Comparison of ENCODE assay signal across 1 cellular context in the genomic region with DNA sequence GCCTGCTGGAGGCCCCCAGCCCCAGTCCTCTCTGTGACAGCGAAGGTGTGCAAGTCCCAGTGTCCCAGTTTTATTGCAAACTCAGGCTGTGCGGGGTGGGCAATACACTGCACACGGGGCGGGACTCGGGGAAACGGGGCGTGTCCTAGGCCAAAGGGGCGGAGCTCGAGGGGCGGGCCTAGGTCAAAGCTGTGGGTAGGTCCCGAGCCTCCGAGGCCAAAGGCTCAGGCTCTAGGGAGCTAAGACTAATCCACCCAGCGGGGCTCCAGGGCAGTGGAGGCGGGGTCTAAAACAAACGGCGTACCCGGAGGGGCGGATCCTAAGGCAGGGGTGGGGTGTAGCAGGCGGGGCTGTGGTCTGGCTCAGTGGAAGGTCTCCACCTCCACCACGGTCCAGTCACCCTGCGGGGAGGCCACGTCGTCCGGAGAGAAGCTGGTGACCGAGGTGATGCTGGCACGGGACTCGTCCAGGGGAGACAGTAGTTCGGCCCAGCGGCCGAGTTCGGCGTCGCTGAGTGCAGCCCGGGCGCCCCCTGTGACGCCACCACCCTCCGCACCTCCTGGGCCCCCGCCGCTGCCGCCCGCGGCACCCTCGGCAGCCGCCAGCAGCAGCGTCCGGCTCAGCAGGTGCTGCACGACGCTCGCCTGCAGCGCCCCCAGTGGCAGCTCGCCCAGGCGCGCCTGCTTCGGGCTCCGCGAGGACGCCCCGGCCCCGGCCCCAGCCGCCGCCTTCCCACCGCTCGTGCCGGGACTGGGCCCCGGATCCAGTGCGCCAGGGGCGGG.
TF ChIP-seq lines count a peak whose summit lies in the region.

No MANE protein-coding gene starts in this region.

TF ChIP-seq in HepG2, 621 proteins besides CTCF, POLR2A, EP300 and RAD21 (continued from another document and continues in another):
- peak in 1 of 2 experiments; percentile 10; a peak in 1 of 4 replicates for TF ChIP-seq KLF16 (CRISPR knock-in tag; IDR thresholded peaks at IDR 0.05)
- no peak for TF ChIP-seq KDM3A (CRISPR knock-in tag; IDR thresholded peaks at IDR 0.05; ENCODE audit: low read depth)
- TF ChIP-seq MED1 (CRISPR knock-in tag; IDR thresholded peaks at IDR 0.05), result no peak; the same call in 1 of the 2 replicates
- TF ChIP-seq ZBTB7B (CRISPR knock-in tag; IDR thresholded peaks at IDR 0.05), result 0 out of 2 replicates have a peak, but pooled peaks have one; percentile 27
- TF ChIP-seq YY1 (IDR thresholded peaks at IDR 0.05; ENCODE audit: insufficient read depth, insufficient replicate concordance, low read depth, low read length), result peak; percentile 62
- peak; percentile 19; the same call in 1 of the 2 replicates for TF ChIP-seq ZNF333 (CRISPR knock-in tag; IDR thresholded peaks at IDR 0.05; ENCODE audit: borderline replicate concordance)
- TF ChIP-seq ZNF891 (CRISPR knock-in tag; IDR thresholded peaks at IDR 0.05), result peak; percentile 28; the same call in 1 of the 2 replicates
- TF ChIP-seq, protein P1, sequence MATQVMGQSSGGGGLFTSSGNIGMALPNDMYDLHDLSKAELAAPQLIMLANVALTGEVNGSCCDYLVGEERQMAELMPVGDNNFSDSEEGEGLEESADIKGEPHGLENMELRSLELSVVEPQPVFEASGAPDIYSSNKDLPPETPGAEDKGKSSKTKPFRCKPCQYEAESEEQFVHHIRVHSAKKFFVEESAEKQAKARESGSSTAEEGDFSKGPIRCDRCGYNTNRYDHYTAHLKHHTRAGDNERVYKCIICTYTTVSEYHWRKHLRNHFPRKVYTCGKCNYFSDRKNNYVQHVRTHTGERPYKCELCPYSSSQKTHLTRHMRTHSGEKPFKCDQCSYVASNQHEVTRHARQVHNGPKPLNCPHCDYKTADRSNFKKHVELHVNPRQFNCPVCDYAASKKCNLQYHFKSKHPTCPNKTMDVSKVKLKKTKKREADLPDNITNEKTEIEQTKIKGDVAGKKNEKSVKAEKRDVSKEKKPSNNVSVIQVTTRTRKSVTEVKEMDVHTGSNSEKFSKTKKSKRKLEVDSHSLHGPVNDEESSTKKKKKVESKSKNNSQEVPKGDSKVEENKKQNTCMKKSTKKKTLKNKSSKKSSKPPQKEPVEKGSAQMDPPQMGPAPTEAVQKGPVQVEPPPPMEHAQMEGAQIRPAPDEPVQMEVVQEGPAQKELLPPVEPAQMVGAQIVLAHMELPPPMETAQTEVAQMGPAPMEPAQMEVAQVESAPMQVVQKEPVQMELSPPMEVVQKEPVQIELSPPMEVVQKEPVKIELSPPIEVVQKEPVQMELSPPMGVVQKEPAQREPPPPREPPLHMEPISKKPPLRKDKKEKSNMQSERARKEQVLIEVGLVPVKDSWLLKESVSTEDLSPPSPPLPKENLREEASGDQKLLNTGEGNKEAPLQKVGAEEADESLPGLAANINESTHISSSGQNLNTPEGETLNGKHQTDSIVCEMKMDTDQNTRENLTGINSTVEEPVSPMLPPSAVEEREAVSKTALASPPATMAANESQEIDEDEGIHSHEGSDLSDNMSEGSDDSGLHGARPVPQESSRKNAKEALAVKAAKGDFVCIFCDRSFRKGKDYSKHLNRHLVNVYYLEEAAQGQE (IDR thresholded peaks at IDR 0.05; ENCODE audit: borderline replicate concordance in 1 of 2, low read depth in 1 of 2, low read length in 2 of 2), result no peak
- no peak for TF ChIP-seq HOXA5 (CRISPR knock-in tag; IDR thresholded peaks at IDR 0.05)
- TF ChIP-seq U2AF2 (IDR thresholded peaks at IDR 0.05; ENCODE audit: low read depth, low read length), result no peak
- 0 out of 2 replicates have a peak, but pooled peaks have one; percentile 22 for TF ChIP-seq ZNF670 (CRISPR knock-in tag; IDR thresholded peaks at IDR 0.05; ENCODE audit: borderline replicate concordance)
- TF ChIP-seq, protein P2, sequence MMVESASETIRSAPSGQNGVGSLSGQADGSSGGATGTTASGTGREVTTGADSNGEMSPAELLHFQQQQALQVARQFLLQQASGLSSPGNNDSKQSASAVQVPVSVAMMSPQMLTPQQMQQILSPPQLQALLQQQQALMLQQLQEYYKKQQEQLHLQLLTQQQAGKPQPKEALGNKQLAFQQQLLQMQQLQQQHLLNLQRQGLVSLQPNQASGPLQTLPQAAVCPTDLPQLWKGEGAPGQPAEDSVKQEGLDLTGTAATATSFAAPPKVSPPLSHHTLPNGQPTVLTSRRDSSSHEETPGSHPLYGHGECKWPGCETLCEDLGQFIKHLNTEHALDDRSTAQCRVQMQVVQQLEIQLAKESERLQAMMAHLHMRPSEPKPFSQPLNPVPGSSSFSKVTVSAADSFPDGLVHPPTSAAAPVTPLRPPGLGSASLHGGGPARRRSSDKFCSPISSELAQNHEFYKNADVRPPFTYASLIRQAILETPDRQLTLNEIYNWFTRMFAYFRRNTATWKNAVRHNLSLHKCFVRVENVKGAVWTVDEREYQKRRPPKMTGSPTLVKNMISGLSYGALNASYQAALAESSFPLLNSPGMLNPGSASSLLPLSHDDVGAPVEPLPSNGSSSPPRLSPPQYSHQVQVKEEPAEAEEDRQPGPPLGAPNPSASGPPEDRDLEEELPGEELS (CRISPR knock-in tag; IDR thresholded peaks at IDR 0.05), result peak; percentile 32; the same call in 1 of the 2 replicates
- TF ChIP-seq, protein P3, sequence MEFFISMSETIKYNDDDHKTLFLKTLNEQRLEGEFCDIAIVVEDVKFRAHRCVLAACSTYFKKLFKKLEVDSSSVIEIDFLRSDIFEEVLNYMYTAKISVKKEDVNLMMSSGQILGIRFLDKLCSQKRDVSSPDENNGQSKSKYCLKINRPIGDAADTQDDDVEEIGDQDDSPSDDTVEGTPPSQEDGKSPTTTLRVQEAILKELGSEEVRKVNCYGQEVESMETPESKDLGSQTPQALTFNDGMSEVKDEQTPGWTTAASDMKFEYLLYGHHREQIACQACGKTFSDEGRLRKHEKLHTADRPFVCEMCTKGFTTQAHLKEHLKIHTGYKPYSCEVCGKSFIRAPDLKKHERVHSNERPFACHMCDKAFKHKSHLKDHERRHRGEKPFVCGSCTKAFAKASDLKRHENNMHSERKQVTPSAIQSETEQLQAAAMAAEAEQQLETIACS (CRISPR knock-in tag; IDR thresholded peaks at IDR 0.05), result peak; percentile 57
- no peak; the same call in 1 of the 2 replicates for TF ChIP-seq PHF20 (CRISPR knock-in tag; IDR thresholded peaks at IDR 0.05)
- TF ChIP-seq MAZ (IDR thresholded peaks at IDR 0.05; ENCODE audit: borderline replicate concordance, low read depth, low read length), result peak; percentile 12; the same call in 1 of the 2 replicates
- TF ChIP-seq MAZ (CRISPR knock-in tag; IDR thresholded peaks at IDR 0.05; ENCODE audit: low read depth), result peak; percentile 64; the same call in 1 of the 2 replicates
- TF ChIP-seq, protein P4, sequence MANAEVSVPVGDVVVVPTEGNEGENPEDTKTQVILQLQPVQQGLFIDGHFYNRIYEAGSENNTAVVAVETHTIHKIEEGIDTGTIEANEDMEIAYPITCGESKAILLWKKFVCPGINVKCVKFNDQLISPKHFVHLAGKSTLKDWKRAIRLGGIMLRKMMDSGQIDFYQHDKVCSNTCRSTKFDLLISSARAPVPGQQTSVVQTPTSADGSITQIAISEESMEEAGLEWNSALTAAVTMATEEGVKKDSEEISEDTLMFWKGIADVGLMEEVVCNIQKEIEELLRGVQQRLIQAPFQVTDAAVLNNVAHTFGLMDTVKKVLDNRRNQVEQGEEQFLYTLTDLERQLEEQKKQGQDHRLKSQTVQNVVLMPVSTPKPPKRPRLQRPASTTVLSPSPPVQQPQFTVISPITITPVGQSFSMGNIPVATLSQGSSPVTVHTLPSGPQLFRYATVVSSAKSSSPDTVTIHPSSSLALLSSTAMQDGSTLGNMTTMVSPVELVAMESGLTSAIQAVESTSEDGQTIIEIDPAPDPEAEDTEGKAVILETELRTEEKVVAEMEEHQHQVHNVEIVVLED (CRISPR knock-in tag; IDR thresholded peaks at IDR 0.05; ENCODE audit: borderline replicate concordance), result 0 out of 2 replicates have a peak, but pooled peaks have one; percentile 14
- TF ChIP-seq CC2D1A (CRISPR knock-in tag; IDR thresholded peaks at IDR 0.05), result no peak
- TF ChIP-seq, protein P5, sequence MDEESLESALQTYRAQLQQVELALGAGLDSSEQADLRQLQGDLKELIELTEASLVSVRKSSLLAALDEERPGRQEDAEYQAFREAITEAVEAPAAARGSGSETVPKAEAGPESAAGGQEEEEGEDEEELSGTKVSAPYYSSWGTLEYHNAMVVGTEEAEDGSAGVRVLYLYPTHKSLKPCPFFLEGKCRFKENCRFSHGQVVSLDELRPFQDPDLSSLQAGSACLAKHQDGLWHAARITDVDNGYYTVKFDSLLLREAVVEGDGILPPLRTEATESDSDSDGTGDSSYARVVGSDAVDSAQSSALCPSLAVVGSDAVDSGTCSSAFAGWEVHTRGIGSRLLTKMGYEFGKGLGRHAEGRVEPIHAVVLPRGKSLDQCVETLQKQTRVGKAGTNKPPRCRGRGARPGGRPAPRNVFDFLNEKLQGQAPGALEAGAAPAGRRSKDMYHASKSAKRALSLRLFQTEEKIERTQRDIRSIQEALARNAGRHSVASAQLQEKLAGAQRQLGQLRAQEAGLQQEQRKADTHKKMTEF (CRISPR knock-in tag; IDR thresholded peaks at IDR 0.05), result peak; percentile 46
- TF ChIP-seq, protein P6, sequence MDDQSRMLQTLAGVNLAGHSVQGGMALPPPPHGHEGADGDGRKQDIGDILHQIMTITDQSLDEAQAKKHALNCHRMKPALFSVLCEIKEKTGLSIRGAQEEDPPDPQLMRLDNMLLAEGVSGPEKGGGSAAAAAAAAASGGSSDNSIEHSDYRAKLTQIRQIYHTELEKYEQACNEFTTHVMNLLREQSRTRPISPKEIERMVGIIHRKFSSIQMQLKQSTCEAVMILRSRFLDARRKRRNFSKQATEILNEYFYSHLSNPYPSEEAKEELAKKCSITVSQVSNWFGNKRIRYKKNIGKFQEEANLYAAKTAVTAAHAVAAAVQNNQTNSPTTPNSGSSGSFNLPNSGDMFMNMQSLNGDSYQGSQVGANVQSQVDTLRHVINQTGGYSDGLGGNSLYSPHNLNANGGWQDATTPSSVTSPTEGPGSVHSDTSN (CRISPR knock-in tag; IDR thresholded peaks at IDR 0.05; ENCODE audit: borderline replicate concordance), result no peak
- TF ChIP-seq PAX8 (CRISPR knock-in tag; IDR thresholded peaks at IDR 0.05; ENCODE audit: borderline replicate concordance), result no peak
- peak; percentile 40 for TF ChIP-seq POLR2AphosphoS5 (IDR thresholded peaks at IDR 0.05; ENCODE audit: low read depth, low read length)
- TF ChIP-seq STAG1 (CRISPR knock-in tag; IDR thresholded peaks at IDR 0.05), result peak; percentile 38
- 0 out of 2 replicates have a peak, but pooled peaks have one; percentile 16 for TF ChIP-seq MXD4 (CRISPR knock-in tag; IDR thresholded peaks at IDR 0.05)
- TF ChIP-seq SPEN (CRISPR knock-in tag; IDR thresholded peaks at IDR 0.05; ENCODE audit: low read depth), result peak; percentile 70; the same call in 1 of the 2 replicates
- TF ChIP-seq, protein P7, sequence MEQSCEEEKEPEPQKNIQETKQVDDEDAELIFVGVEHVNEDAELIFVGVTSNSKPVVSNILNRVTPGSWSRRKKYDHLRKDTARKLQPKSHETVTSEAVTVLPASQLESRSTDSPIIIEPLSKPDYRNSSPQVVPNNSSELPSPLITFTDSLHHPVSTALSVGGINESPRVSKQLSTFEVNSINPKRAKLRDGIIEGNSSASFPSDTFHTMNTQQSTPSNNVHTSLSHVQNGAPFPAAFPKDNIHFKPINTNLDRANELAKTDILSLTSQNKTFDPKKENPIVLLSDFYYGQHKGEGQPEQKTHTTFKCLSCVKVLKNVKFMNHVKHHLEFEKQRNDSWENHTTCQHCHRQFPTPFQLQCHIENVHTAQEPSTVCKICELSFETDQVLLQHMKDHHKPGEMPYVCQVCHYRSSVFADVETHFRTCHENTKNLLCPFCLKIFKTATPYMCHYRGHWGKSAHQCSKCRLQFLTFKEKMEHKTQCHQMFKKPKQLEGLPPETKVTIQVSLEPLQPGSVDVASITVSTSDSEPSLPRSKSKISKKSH (CRISPR knock-in tag; IDR thresholded peaks at IDR 0.05; ENCODE audit: borderline replicate concordance), result peak; percentile 77
- TF ChIP-seq ZSCAN9 (CRISPR knock-in tag; IDR thresholded peaks at IDR 0.05; ENCODE audit: borderline replicate concordance), result no peak
- no peak for TF ChIP-seq ZNF7 (CRISPR knock-in tag; IDR thresholded peaks at IDR 0.05)
- no peak for TF ChIP-seq SETDB1 (CRISPR knock-in tag; IDR thresholded peaks at IDR 0.05; ENCODE audit: borderline replicate concordance)
- peak; percentile 46; the same call in 1 of the 2 replicates for TF ChIP-seq SAFB2 (CRISPR knock-in tag; IDR thresholded peaks at IDR 0.05; ENCODE audit: borderline replicate concordance, low read depth)
- TF ChIP-seq, protein P8, sequence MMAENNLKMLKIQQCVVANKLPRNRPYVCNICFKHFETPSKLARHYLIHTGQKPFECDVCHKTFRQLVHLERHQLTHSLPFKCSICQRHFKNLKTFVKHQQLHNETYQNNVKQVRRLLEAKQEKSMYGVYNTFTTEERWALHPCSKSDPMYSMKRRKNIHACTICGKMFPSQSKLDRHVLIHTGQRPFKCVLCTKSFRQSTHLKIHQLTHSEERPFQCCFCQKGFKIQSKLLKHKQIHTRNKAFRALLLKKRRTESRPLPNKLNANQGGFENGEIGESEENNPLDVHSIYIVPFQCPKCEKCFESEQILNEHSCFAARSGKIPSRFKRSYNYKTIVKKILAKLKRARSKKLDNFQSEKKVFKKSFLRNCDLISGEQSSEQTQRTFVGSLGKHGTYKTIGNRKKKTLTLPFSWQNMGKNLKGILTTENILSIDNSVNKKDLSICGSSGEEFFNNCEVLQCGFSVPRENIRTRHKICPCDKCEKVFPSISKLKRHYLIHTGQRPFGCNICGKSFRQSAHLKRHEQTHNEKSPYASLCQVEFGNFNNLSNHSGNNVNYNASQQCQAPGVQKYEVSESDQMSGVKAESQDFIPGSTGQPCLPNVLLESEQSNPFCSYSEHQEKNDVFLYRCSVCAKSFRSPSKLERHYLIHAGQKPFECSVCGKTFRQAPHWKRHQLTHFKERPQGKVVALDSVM (CRISPR knock-in tag; IDR thresholded peaks at IDR 0.05), result peak; percentile 69
- TF ChIP-seq, protein P9, sequence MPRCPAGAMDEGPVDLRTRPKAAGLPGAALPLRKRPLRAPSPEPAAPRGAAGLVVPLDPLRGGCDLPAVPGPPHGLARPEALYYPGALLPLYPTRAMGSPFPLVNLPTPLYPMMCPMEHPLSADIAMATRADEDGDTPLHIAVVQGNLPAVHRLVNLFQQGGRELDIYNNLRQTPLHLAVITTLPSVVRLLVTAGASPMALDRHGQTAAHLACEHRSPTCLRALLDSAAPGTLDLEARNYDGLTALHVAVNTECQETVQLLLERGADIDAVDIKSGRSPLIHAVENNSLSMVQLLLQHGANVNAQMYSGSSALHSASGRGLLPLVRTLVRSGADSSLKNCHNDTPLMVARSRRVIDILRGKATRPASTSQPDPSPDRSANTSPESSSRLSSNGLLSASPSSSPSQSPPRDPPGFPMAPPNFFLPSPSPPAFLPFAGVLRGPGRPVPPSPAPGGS (CRISPR knock-in tag; IDR thresholded peaks at IDR 0.05), result peak; percentile 76; the same call in 1 of the 2 replicates
- TF ChIP-seq HDAC1 (CRISPR knock-in tag; IDR thresholded peaks at IDR 0.05), result peak; percentile 26; the same call in 1 of the 2 replicates
- peak; percentile 30; the same call in 1 of the 2 replicates for TF ChIP-seq AKAP8 (CRISPR knock-in tag; IDR thresholded peaks at IDR 0.05)
- peak; percentile 78 for TF ChIP-seq XRCC5 (optimal IDR thresholded peaks at IDR 0.05; ENCODE audit: low read length)
- TF ChIP-seq THAP11 (CRISPR knock-in tag; IDR thresholded peaks at IDR 0.05), result peak; percentile 58; the same call in 1 of the 2 replicates
